8 cellular contexts compared by ENCODE assay signal in the genomic region with DNA sequence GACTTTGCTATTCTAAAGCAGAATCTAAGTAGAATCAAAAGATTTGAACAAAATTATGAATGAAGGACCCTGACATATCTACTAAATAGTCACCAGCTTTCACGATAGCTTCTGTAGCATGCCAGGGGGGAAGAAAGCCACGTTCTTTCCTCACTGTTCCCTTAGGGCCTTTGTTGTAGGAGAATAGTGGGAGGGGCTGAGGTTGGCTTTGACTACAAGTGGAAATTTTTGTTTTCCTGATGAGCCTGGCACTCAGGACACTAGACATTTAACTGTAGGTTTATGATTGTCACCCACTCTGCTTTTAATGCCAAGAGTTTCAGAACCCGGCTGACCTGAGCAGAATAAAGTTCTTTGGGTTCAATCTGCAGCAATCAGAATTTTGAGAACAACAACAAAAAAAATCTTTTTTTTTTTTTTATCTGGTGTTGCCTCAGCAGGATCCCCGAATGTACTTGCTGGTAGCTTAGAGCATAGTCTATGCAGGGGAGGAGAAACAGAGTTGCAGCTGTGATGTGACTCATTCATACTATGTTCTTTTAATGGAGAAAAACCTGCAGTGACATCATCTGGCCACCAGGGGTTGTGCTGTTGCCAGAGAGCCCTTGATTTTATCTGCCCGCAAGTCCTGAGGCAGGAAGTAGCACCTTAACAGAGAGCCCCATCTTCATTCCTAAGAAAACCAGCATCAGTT. TPM values are rescaled to one million over a fixed set of nuclear protein-coding genes. Genes with fewer than 3 reads are reported as not detected.
DNase-seq lines count a peak whose midpoint lies in the region; ATAC-seq, FAIRE-seq and TF ChIP-seq lines count a peak whose summit lies in the region.

No MANE protein-coding gene starts in this region.

- no peaks in the 10 kb centered on the region for H3K27me3 ChIP-seq in heart right ventricle

- no peaks in the 10 kb centered on the region for H3K9me3 ChIP-seq in heart right ventricle

- no peaks in the 10 kb centered on the region for H3K36me3 ChIP-seq in heart right ventricle

- intact Hi-C loops in heart right ventricle (cut with DNase I) = loop anchor here in 5 of 10 donors (2.0 to 10.0 kb wide), 6 partner anchors 35 to 109 kb away; a partner anchor contains a TSS

- peak; percentile 66 to 84 (median 69) for TF ChIP-seq CTCF in heart right ventricle (IDR thresholded peaks at IDR 0.05)

- no peak overlapping the region for H3K27ac ChIP-seq in heart right ventricle

- FAIRE-seq in G401.6 (lab: Jason Lieb, UNC) = peak; percentile 30

- H3K4me1 ChIP-seq in heart right ventricle = peaks cover 4 to 69% (median 46%) of the 10 kb centered on the region in 9 donors

- ATAC-seq in GM21528 (IDR thresholded peaks at IDR 0.05; ENCODE audit: low FRiP score, unreplicated experiment) = peak; percentile 99
- peak in 7 of 8 donors; percentile 24 to 81 (median 66) for ATAC-seq in heart right ventricle

- 34 to 49% methylated on average over 5 of the region's 5 CpGs for WGBS in heart right ventricle, 2 donors

- peak; percentile 91 for DNase-seq in HT1080 (ENCODE audit: low read depth)
- DNase-seq in SHP77 (lab: John Stamatoyannopoulos, UW) = peak; percentile 44 to 67
- DNase-seq in activated effector memory CD4-positive, alpha-beta T cell treated with anti-CD3 and anti-CD28 coated beads, Interleukin-2, amount 50 U/mL, for 16 hours = peak; percentile 77
- peak; percentile 20 to 36 for DNase-seq in heart right ventricle
- DNase-seq in skeletal muscle cell (ENCODE audit: low read depth) = peak; percentile 72
- DNase-seq in cerebellum (ENCODE audit: low spot score) = no peak

- H3K4me3 ChIP-seq in heart right ventricle (no peak overlapping the region), skeletal muscle cell (ENCODE audit: low read depth, low read length) (no peak overlapping the region)

RNA-seq across cellular contexts. Expression of a gene that starts 38.5 kb away (rescaled TPM):
- 13.6 and 18.1 TPM in 2 replicates for total RNA-seq in HT1080 (2014; rRNA removed; shearing (Covaris generic))
- polyA plus RNA-seq in HT1080 (2015; cell fraction: cytosol; rRNA removed) = 19.1 and 19.6 TPM in 2 replicates
- polyA plus RNA-seq in HT1080 (2015; cell fraction: nucleus; rRNA removed) = 5.7 and 7.8 TPM in 2 replicates
- total RNA-seq in heart right ventricle = 10 to 100 TPM; 39.4 to 97.8 (median 59.8) TPM
- 10 to 100 TPM; 21.2 to 42.5 TPM for polyA plus RNA-seq in heart right ventricle
- 6.7 TPM for total RNA-seq in cerebellum
